ENCODE assay signal across 8 cellular contexts in genomic region chr2:205714058-205714776, GRCh38. TPM values are rescaled to one million over a fixed set of nuclear protein-coding genes. Genes with fewer than 3 reads are reported as not detected.
DNase-seq lines count a peak whose midpoint lies in the region; ATAC-seq, FAIRE-seq and TF ChIP-seq lines count a peak whose summit lies in the region.

No MANE protein-coding gene starts in this region.

- no peak for TF ChIP-seq POLR2A in A549 (IDR thresholded peaks at IDR 0.05; ENCODE audit: low read length)

- H3K4me1 ChIP-seq in A549 (peaks cover 87% of the 10 kb centered on the region), SJCRH30 (peaks cover 16% of the 10 kb centered on the region)

- peak overlapping the region; percentile 31 for H3K4me2 ChIP-seq in A549

- H3K36me3 ChIP-seq in SJCRH30 = peaks cover 2% of the 10 kb centered on the region; the same call in 1 of the 2 replicates

- DNase-seq in A549 (ENCODE audit: low read depth in 1 of 2, low spot score in 1 of 2) (no peak), choroid plexus epithelial cell (ENCODE audit: low read depth) (peak; percentile 76), renal cortical epithelial cell (ENCODE audit: low read depth) (peak; percentile 84), SJCRH30 (no peak)
- DNase-seq in activated CD4-positive, alpha-beta T cell treated with anti-CD3 and anti-CD28 coated beads, Interleukin-2, amount 50 U/mL, for 48 hours = no peak
- no peak for DNase-seq in stimulated activated CD4-positive, alpha-beta T cell treated with anti-CD3 and anti-CD28 coated beads, Interleukin-4, amount 100 ng/mL, for 1 hour

- H3K4me3 ChIP-seq in A549 (no peak overlapping the region), choroid plexus epithelial cell (ENCODE audit: low read depth, low read length) (no peak overlapping the region), SJCRH30 (no peak overlapping the region)

- H3K27ac ChIP-seq in A549 (peak overlapping the region; percentile 53 to 93), SJCRH30 (no peak overlapping the region)

- H3K27me3 ChIP-seq in SJCRH30 = no peaks in the 10 kb centered on the region

- TF ChIP-seq EP300 in A549 (IDR thresholded peaks at IDR 0.05) = no peak

- POLR2A ChIA-PET in A549 (lab: Yijun Ruan, JAX) = interaction anchor here (0.7 kb wide), 1 partner anchor 32 kb away, joined by 3 read pairs; no protein-coding TSS in a partner anchor

- H3K9me3 ChIP-seq in A549 = no peaks in the 10 kb centered on the region
- H3K9me3 ChIP-seq in SJCRH30 (replicated peaks) = no peaks in the 10 kb centered on the region

- no peak for FAIRE-seq in A549 (lab: Jason Lieb, UNC)

- ATAC-seq in A549 = no peak
- ATAC-seq in GM19438 (IDR thresholded peaks at IDR 0.05; ENCODE audit: low read depth, unreplicated experiment) = peak; percentile 65
- peak; percentile 67 for ATAC-seq in HG03460 (IDR thresholded peaks at IDR 0.05; ENCODE audit: unreplicated experiment)

- CTCF ChIA-PET in A549 (lab: Yijun Ruan, JAX) = interaction anchor here (1.4 kb wide), 1 partner anchor 33 kb away, joined by 3 read pairs; no protein-coding TSS in a partner anchor

- no peak for TF ChIP-seq RAD21 in A549 (conservative IDR thresholded peaks at IDR 0.05 in 1 of 2, IDR thresholded peaks at IDR 0.05 in 1 of 2)

- no peak for TF ChIP-seq CTCF in A549 (IDR thresholded peaks at IDR 0.05)
- TF ChIP-seq CTCF in choroid plexus epithelial cell (conservative IDR thresholded peaks at IDR 0.05; ENCODE audit: low read depth, low read length) = no peak

- WGBS in A549 (ENCODE audit: missing lambda C conversion rate) = 76% methylated on average over 5 of the region's 5 CpGs

TF ChIP-seq in A549, 52 proteins besides CTCF, POLR2A, EP300 and RAD21:
- no peak for TF ChIP-seq FOXS1 (CRISPR knock-in tag; IDR thresholded peaks at IDR 0.05)
- no peak for TF ChIP-seq HMGXB4 (CRISPR knock-in tag; IDR thresholded peaks at IDR 0.05; ENCODE audit: borderline replicate concordance)
- no peak for TF ChIP-seq MYC (IDR thresholded peaks at IDR 0.05; ENCODE audit: borderline replicate concordance, low read length)
- TF ChIP-seq NPAS2 (CRISPR knock-in tag; IDR thresholded peaks at IDR 0.05; ENCODE audit: borderline replicate concordance) = no peak
- TF ChIP-seq ATOH8 (CRISPR knock-in tag; IDR thresholded peaks at IDR 0.05; ENCODE audit: low read depth) = no peak
- TF ChIP-seq BCL3 (IDR thresholded peaks at IDR 0.05) = no peak
- no peak for TF ChIP-seq CBX8 (IDR thresholded peaks at IDR 0.05)
- no peak for TF ChIP-seq JUNB (IDR thresholded peaks at IDR 0.05)
- TF ChIP-seq BHLHE40 (IDR thresholded peaks at IDR 0.05; ENCODE audit: low read depth, low read length) = no peak
- no peak for TF ChIP-seq CBX2 (IDR thresholded peaks at IDR 0.05; ENCODE audit: borderline replicate concordance, low read depth)
- TF ChIP-seq ZSCAN20 (CRISPR knock-in tag; IDR thresholded peaks at IDR 0.05) = no peak
- TF ChIP-seq RARB (CRISPR knock-in tag; IDR thresholded peaks at IDR 0.05) = no peak
- no peak for TF ChIP-seq CHD2 (IDR thresholded peaks at IDR 0.05; ENCODE audit: low read length, partially characterized antibody)
- no peak for TF ChIP-seq ZC3H11A (IDR thresholded peaks at IDR 0.05)
- no peak for TF ChIP-seq KDM1A (IDR thresholded peaks at IDR 0.05; ENCODE audit: low read depth)
- TF ChIP-seq FOSB (CRISPR knock-in tag; IDR thresholded peaks at IDR 0.05) = no peak

RNA-seq across cellular contexts. Expression of gene NRP2, which starts 31.9 kb away (rescaled TPM):
- polyA plus RNA-seq in A549 (2011; rRNA removed) (144 and 154 TPM in 2 replicates), A549 (2017; fragmentation: RNase III; extraction: RNeasy Plus Mini Kit Qiagen cat#74134 plus additional on column Dnase treatment) (125 to 187 TPM (median 159 TPM) in 3 replicates)
- polyA plus RNA-seq in A549 (2012; cell fraction: cytosol; rRNA removed) = 37.9 and 48.1 TPM in 2 replicates
- polyA plus RNA-seq in A549 (2012; cell fraction: nucleus; rRNA removed) = 111 and 112 TPM in 2 replicates
- polyA minus RNA-seq in A549 (2011; rRNA and poly(A)+ RNA removed) = 199 and 240 TPM in 2 replicates
- 38.9 and 39.1 TPM in 2 replicates for total RNA-seq in renal cortical epithelial cell
- 57.5 and 76.4 TPM in 2 replicates for total RNA-seq in SJCRH30 (2014; rRNA removed; shearing (Covaris generic))

Comparison
In these comparisons a context has a peak if more than half of its experiments do, and no peak if none do; other contexts are left out.
1. ATAC-seq: peak in GM19438 (single experiment) and HG03460 (single experiment); none in A549 (0 of 2).
2. DNase-seq: peak in choroid plexus epithelial cell (single experiment) and renal cortical epithelial cell (single experiment); none in A549 (0 of 2), SJCRH30 (0 of 2), activated CD4-positive, alpha-beta T cell treated with anti-CD3 and anti-CD28 coated beads, Interleukin-2, amount 50 U/mL, for 48 hours (0 of 2) and stimulated activated CD4-positive, alpha-beta T cell treated with anti-CD3 and anti-CD28 coated beads, Interleukin-4, amount 100 ng/mL, for 1 hour (single experiment).